Comparison of ENCODE assay signal across 8 cellular contexts in the genomic region with DNA sequence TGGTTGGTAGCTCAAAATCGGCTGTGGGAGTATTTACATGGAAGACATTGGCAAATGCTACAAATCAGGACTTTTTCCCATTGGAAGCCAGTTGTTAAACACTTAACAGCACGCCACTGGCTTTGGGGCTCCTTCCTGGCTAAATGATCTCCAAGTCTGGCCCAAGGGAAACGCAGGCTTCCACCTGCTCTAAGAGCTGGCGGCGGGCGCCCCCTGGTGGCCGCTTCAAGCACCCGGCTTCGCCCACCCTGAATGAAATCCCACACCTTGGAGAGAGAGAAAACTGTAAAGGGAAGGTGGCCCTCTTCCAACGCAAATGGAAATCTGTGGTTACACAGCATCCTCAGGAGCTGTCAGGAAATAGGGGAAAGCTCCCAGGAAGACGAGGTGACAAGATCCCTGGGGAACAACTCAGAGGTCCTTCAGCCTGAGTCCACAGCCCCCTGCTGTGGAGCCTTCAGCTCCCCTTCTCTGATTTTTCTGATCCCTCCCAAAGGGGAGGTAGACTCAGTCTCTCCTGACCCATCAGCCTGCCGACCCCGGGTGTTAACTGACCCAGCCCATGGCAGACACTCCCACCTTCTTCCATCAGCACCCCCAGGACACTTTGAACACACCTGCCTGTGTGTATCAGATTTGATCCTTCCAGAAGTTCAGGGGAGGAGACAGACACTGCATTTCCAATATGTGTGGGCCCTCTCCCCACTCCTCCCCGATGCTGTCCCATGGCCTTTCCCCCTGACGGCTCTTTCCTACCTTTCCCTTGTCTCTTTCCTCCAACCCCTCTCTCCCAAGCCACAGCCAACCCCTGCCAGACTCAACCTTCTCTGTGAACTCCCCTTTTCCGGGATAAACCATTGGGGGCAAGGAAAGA. TPM values are rescaled to one million over a fixed set of nuclear protein-coding genes. Genes with fewer than 3 reads are reported as not detected.
DNase-seq lines count a peak whose midpoint lies in the region; ATAC-seq and TF ChIP-seq lines count a peak whose summit lies in the region.

No MANE protein-coding gene starts in this region.

- H3K27me3 ChIP-seq in Peyer's patch (no peaks in the 10 kb centered on the region), neural cell (ENCODE audit: insufficient read depth, low read depth, low read length) (no peaks in the 10 kb centered on the region)

- no peaks in the 10 kb centered on the region for H3K79me2 ChIP-seq in neural cell (replicated peaks; ENCODE audit: insufficient read depth, low read length)

- no peaks in the 10 kb centered on the region for H4K20me1 ChIP-seq in neural cell (ENCODE audit: insufficient read depth)

- no peaks in the 10 kb centered on the region for H3F3A ChIP-seq in neural cell (ENCODE audit: insufficient read depth, low read length, poor library complexity, severe bottlenecking)

- DNase-seq in Peyer's patch (peak; percentile 75 to 91 (median 81)), fibroblast of mammary gland (ENCODE audit: low read depth) (peak; percentile 84), substantia nigra (lab: John Stamatoyannopoulos, UW) (peak in 46 of 49 donors; percentile 8 to 82 (median 61))
- peak; percentile 57 to 64 for DNase-seq in activated T-helper 1 cell treated with anti-CD3 and anti-CD28 coated beads, Interleukin-2, amount 50 U/mL, for 16 hours (ENCODE audit: low read depth in 1 of 2, low spot score in 1 of 2)

- TF ChIP-seq RAD21 in neural cell (conservative IDR thresholded peaks at IDR 0.05) = peak; percentile 89

- no peaks in the 10 kb centered on the region for H3K9me3 ChIP-seq in Peyer's patch
- no peaks in the 10 kb centered on the region for H3K9me3 ChIP-seq in neural cell (ENCODE audit: low read length)

- no peaks in the 10 kb centered on the region for H3K9me2 ChIP-seq in neural cell (ENCODE audit: insufficient read depth, low read length)

- TF ChIP-seq CTCF in C4-2B (conservative IDR thresholded peaks at IDR 0.05) (peak; percentile 94), LNCAP (IDR thresholded peaks at IDR 0.05) (peak; percentile 97), Peyer's patch (IDR thresholded peaks at IDR 0.05) (peak; percentile 86 to 98 (median 90)), fibroblast of mammary gland (conservative IDR thresholded peaks at IDR 0.05; ENCODE audit: control insufficient read depth, insufficient read depth, low read depth, low read length) (peak; percentile 90), neural cell (IDR thresholded peaks at IDR 0.05; ENCODE audit: poor library complexity, severe bottlenecking) (peak; percentile 94)

- H3K4me3 ChIP-seq in Peyer's patch = no peak overlapping the region
- no peak overlapping the region for H3K4me3 ChIP-seq in fibroblast of mammary gland (ENCODE audit: control insufficient read depth, low read depth, low read length)
- no peak overlapping the region for H3K4me3 ChIP-seq in neural cell (ENCODE audit: low read length)

- H2AFZ ChIP-seq in neural cell (ENCODE audit: low read depth, low read length) = no peak overlapping the region

- no peak for TF ChIP-seq POLR2A in Peyer's patch (IDR thresholded peaks at IDR 0.05)

- H3K9ac ChIP-seq in neural cell (ENCODE audit: low read length) = no peak overlapping the region

- ATAC-seq in GM19467 (IDR thresholded peaks at IDR 0.05; ENCODE audit: unreplicated experiment) = peak; percentile 43

- no peak overlapping the region for H3K27ac ChIP-seq in C4-2B
- peak overlapping the region in 1 of 4 donors; percentile 73 for H3K27ac ChIP-seq in Peyer's patch
- no peak overlapping the region for H3K27ac ChIP-seq in neural cell (ENCODE audit: low read length)
- H3K27ac ChIP-seq in substantia nigra (ENCODE audit: low read depth, low read length, poor library complexity, severe bottlenecking) = no peak overlapping the region

- H3K4me1 ChIP-seq in Peyer's patch = peaks cover 0 to 17% (median 12%) of the 10 kb centered on the region in 4 donors

- no peak for TF ChIP-seq EP300 in neural cell (conservative IDR thresholded peaks at IDR 0.05; ENCODE audit: poor library complexity, severe bottlenecking)

- no peak overlapping the region for H3K4me2 ChIP-seq in neural cell (ENCODE audit: low read length)

- H3K36me3 ChIP-seq in Peyer's patch (no peaks in the 10 kb centered on the region), neural cell (ENCODE audit: insufficient read depth, low read length) (no peaks in the 10 kb centered on the region)

TF ChIP-seq in neural cell, 6 proteins besides CTCF, POLR2A, EP300 and RAD21:
- no peak for TF ChIP-seq TAF1 (IDR thresholded peaks at IDR 0.05; ENCODE audit: low read depth)
- peak; percentile 91 for TF ChIP-seq SMC3 (conservative IDR thresholded peaks at IDR 0.05; ENCODE audit: poor library complexity)
- no peak for TF ChIP-seq EZH2 (IDR thresholded peaks at IDR 0.05; ENCODE audit: borderline replicate concordance, insufficient read depth, low read length, poor library complexity, severe bottlenecking)
- TF ChIP-seq POLR2AphosphoS5 (IDR thresholded peaks at IDR 0.05) = no peak

RNA-seq across cellular contexts. Expression of a gene that starts 15.4 kb away (rescaled TPM):
- 1 to 10 TPM; 2.4 to 9.4 (median 5.9) TPM for total RNA-seq in Peyer's patch
- 0.62 TPM in 1 of 2 replicates, not detected in the other for polyA plus RNA-seq in neural cell
- polyA minus RNA-seq in neural cell = 0.73 TPM in 1 of 2 replicates, not detected in the other

RNA-seq across cellular contexts. Expression of a gene that starts 20.4 kb away (rescaled TPM):
- 10 to 100 TPM in 1 of 4 donors, 1 to 10 TPM in 3; 1.8 to 17.3 (median 3.4) TPM for total RNA-seq in Peyer's patch
- polyA plus RNA-seq in neural cell = not detected in 2 replicates
- not detected in 2 replicates for polyA minus RNA-seq in neural cell

RNA-seq across cellular contexts. Expression of a gene that starts 55.9 kb away (rescaled TPM):
- 100 to 1,000 TPM; 121 to 146 (median 138) TPM for total RNA-seq in Peyer's patch
- 164 and 170 TPM in 2 replicates for polyA plus RNA-seq in neural cell
- polyA minus RNA-seq in neural cell = 65.5 and 77.8 TPM in 2 replicates

RNA-seq across cellular contexts. Expression of a gene that starts 57.3 kb away (rescaled TPM):
- total RNA-seq in Peyer's patch = 100 to 1,000 TPM in 1 of 4 donors, 10 to 100 TPM in 3; 67.8 to 205 (median 77.7) TPM
- polyA plus RNA-seq in neural cell = 71.0 and 79.3 TPM in 2 replicates
- 112 and 125 TPM in 2 replicates for polyA minus RNA-seq in neural cell
